9 cellular contexts compared by ENCODE assay signal in genomic region chr9:136787690-136788400, GRCh38. TPM values are rescaled to one million over a fixed set of nuclear protein-coding genes. Genes with fewer than 3 reads are reported as not detected.
A peak's percentile ranks its signal among the peaks of the same experiment; 100 is the strongest.
DNase-seq lines count a peak whose midpoint lies in the region; ATAC-seq and TF ChIP-seq lines count a peak whose summit lies in the region.
"Had no signal": no experiment of that assay in that cellular context is flagged by ENCODE, and none has a peak within 500 bp of the region (broad histone marks: within the 10 kb centered on the region; RNA-seq: fewer than 3 reads in every experiment).

No MANE protein-coding gene starts in this region.

- H3K4me1 ChIP-seq in SJCRH30 (peaks cover 25% of the 10 kb centered on the region), heart right ventricle (peaks cover 12 to 44% (median 26%) of the 10 kb centered on the region in 9 donors)

- no peaks in the 10 kb centered on the region for H3K27me3 Mint-ChIP-seq in activated naive CD4-positive, alpha-beta T cell treated with anti-CD3 and anti-CD28 coated beads, Interleukin-2, amount 50 U/mL, for 24 hours

- intact Hi-C loops in heart right ventricle (cut with DNase I) = loop anchor here in 8 of 10 donors (1.0 to 10.0 kb wide), 8 partner anchors 159 to 447 kb away; partner anchors contain the start of genes C8G (in 1 of the 8), FUT7 (in 1 of the 8) and SLC34A3 (in 1 of the 8)

- ATAC-seq in heart right ventricle (no peak), GM21529 (IDR thresholded peaks at IDR 0.05; ENCODE audit: unreplicated experiment) (no peak), GM21381 (IDR thresholded peaks at IDR 0.05; ENCODE audit: unreplicated experiment) (no peak)

- H3K27me3 ChIP-seq in SJCRH30 (peaks cover 3% of the 10 kb centered on the region), heart right ventricle (no peaks in the 10 kb centered on the region)

- peaks cover 22% of the 10 kb centered on the region for H3K4me1 Mint-ChIP-seq in activated naive CD4-positive, alpha-beta T cell treated with anti-CD3 and anti-CD28 coated beads, Interleukin-2, amount 50 U/mL, for 24 hours

- no peak overlapping the region for H3K27ac ChIP-seq in SJCRH30
- peak overlapping the region in 3 of 10 donors; percentile 12 to 33 (median 28) for H3K27ac ChIP-seq in heart right ventricle

- H3K4me3 Mint-ChIP-seq in activated naive CD4-positive, alpha-beta T cell treated with anti-CD3 and anti-CD28 coated beads, Interleukin-2, amount 50 U/mL, for 24 hours = no peak overlapping the region
- H3K4me3 Mint-ChIP-seq: activated naive CD8-positive, alpha-beta T cell had no signal

- DNase-seq in DMS53 (lab: John Stamatoyannopoulos, UW) (peak; percentile 86), SJCRH30 (peak; percentile 67 to 90), heart right ventricle (peak in 1 of 2 donors; percentile 73), retinal pigment epithelial cell (ENCODE audit: low read depth) (no peak)

- H3K9me3 ChIP-seq in SJCRH30 (replicated peaks) = no peaks in the 10 kb centered on the region; the same call in 1 of the 2 replicates
- H3K9me3 ChIP-seq in heart right ventricle = no peaks in the 10 kb centered on the region

- H3K36me3 ChIP-seq in SJCRH30 = no peaks in the 10 kb centered on the region
- H3K36me3 ChIP-seq in heart right ventricle = peaks cover 0 to 6% (median 0%) of the 10 kb centered on the region in 9 donors

- TF ChIP-seq CTCF in LNCAP (IDR thresholded peaks at IDR 0.05) (peak; percentile 79), heart right ventricle (IDR thresholded peaks at IDR 0.05) (peak; percentile 77 to 89 (median 85)), retinal pigment epithelial cell (conservative IDR thresholded peaks at IDR 0.05; ENCODE audit: low read depth, low read length) (peak; percentile 69)

- 15 to 17% methylated on average over 21 of the region's 21 CpGs for WGBS in heart right ventricle, 2 donors

- H3K36me3 Mint-ChIP-seq in activated naive CD4-positive, alpha-beta T cell treated with anti-CD3 and anti-CD28 coated beads, Interleukin-2, amount 50 U/mL, for 24 hours = no peaks in the 10 kb centered on the region
- H3K36me3 Mint-ChIP-seq: activated naive CD8-positive, alpha-beta T cell had no signal

- H3K4me3 ChIP-seq in SJCRH30 (no peak overlapping the region), heart right ventricle (peak overlapping the region in 3 of 10 donors; percentile 1 to 26 (median 13)), retinal pigment epithelial cell (ENCODE audit: low read length) (no peak overlapping the region)

- peak overlapping the region; percentile 70 for H3K27ac Mint-ChIP-seq in activated naive CD4-positive, alpha-beta T cell treated with anti-CD3 and anti-CD28 coated beads, Interleukin-2, amount 50 U/mL, for 24 hours
- H3K27ac Mint-ChIP-seq: activated naive CD8-positive, alpha-beta T cell had no signal

- H3K9me3 Mint-ChIP-seq in activated naive CD4-positive, alpha-beta T cell treated with anti-CD3 and anti-CD28 coated beads, Interleukin-2, amount 50 U/mL, for 24 hours = no peaks in the 10 kb centered on the region

RNA-seq across cellular contexts. Expression of gene TMEM141, which starts 3.3 kb away (rescaled TPM):
- total RNA-seq in SJCRH30 (2014; rRNA removed; shearing (Covaris generic)) = 17.3 and 26.2 TPM in 2 replicates
- total RNA-seq in heart right ventricle = 10 to 100 TPM; 48.1 to 83.4 (median 61.8) TPM
- polyA plus RNA-seq in heart right ventricle = 100 to 1,000 TPM in 1 of 2 donors, 10 to 100 TPM in 1; 95.6 to 107 TPM

RNA-seq across cellular contexts. Expression of gene CCDC183, which starts 8.3 kb away (rescaled TPM):
- total RNA-seq in SJCRH30 (2014; rRNA removed; shearing (Covaris generic)) = 0.14 TPM in 1 of 2 replicates, not detected in the other
- 1 to 10 TPM in 6 of 10 donors, under 1 TPM in 4; 0.56 to 2.4 (median 1.1) TPM for total RNA-seq in heart right ventricle
- polyA plus RNA-seq in heart right ventricle = 1 to 10 TPM in 1 of 2 donors, under 1 TPM in 1; 0.49 to 9.2 TPM

RNA-seq across cellular contexts. Expression of gene RABL6, which starts 19.9 kb away (rescaled TPM):
- total RNA-seq in SJCRH30 (2014; rRNA removed; shearing (Covaris generic)) = 102 and 108 TPM in 2 replicates
- 10 to 100 TPM; 61.6 to 91.2 (median 66.6) TPM for total RNA-seq in heart right ventricle
- polyA plus RNA-seq in heart right ventricle = 10 to 100 TPM; 60.5 to 97.4 TPM

RNA-seq across cellular contexts. Expression of gene LCN15, which starts 23.5 kb away (rescaled TPM):
- total RNA-seq in SJCRH30 (2014; rRNA removed; shearing (Covaris generic)) = not detected in 2 replicates
- total RNA-seq in heart right ventricle = 10 to 100 TPM in 1 of 10 donors, 1 to 10 TPM in 1, under 1 TPM in 1, not detected in 7; 0.85 to 20.1 (median 1.3) TPM
- polyA plus RNA-seq in heart right ventricle = 1 to 10 TPM; 1.0 to 6.1 TPM

RNA-seq across cellular contexts. Expression of gene LCN8, which starts 29.8 kb away (rescaled TPM):
- not detected in 2 replicates for total RNA-seq in SJCRH30 (2014; rRNA removed; shearing (Covaris generic))
- not detected for total RNA-seq in heart right ventricle
- polyA plus RNA-seq in heart right ventricle = not detected
